ENCODE assay signal across 27 cellular contexts in genomic region chr20:59025086-59025485, GRCh38. TPM values are rescaled to one million over a fixed set of nuclear protein-coding genes. Genes with fewer than 3 reads are reported as not detected.
"Had no signal": no experiment of that assay in that cellular context is flagged by ENCODE, and none has a peak within 500 bp of the region (broad histone marks: within the 10 kb centered on the region; RNA-seq: fewer than 3 reads in every experiment).

No MANE protein-coding gene starts in this region.

- H3K27me3 Mint-ChIP-seq: activated B cell treated with CpG ODN at 0.5 μM for 24 hours; activated CD4-positive, alpha-beta memory T cell treated with anti-CD3 and anti-CD28 coated beads for 36 hours; activated CD4-positive, alpha-beta T cell treated with anti-CD3 and anti-CD28 coated beads, Interleukin-2, amount 10 ng/mL, durations not matched to agents 7 days and 5 days; activated naive CD8-positive, alpha-beta T cell treated with anti-CD3 and anti-CD28 coated beads for 36 hours; T-cell had no signal

- DNase-seq: activated B cell treated with CpG ODN at 0.5 μM for 24 hours; activated CD4-positive, alpha-beta memory T cell treated with anti-CD3 and anti-CD28 coated beads for 36 hours; activated CD4-positive, alpha-beta T cell treated with anti-CD3 and anti-CD28 coated beads for 1 hour; activated CD4-positive, alpha-beta T cell treated with anti-CD3 and anti-CD28 coated beads, Interleukin-2, amount 10 ng/mL, durations not matched to agents 7 days and 5 days; activated CD8-positive, alpha-beta memory T cell treated with anti-CD3 and anti-CD28 coated beads for 24 hours; activated naive CD8-positive, alpha-beta T cell treated with anti-CD3 and anti-CD28 coated beads for 36 hours; activated T-cell treated with anti-CD3 and anti-CD28 coated beads, Interleukin-2, amount 50 U/mL, for 72 hours; anterior cingulate cortex; caudate nucleus; Karpas-422; MM.1S; NCI-H1930; NCI-H2107; NCI-H2171 treated with DMSO at 0.1 percent for 48 hours; NCI-H226; NCI-H526; NCI-H774; NK-92 treated with Interleukin-12 subunit alpha and Interleukin-12 subunit beta, amount 100 ng/mL, for 24 hours; OCI-M1; RPMI8226; SIG-M5; T-cell; T-helper 2 cell; T1000 had no signal

- ATAC-seq: activated T-cell treated with anti-CD3 and anti-CD28 coated beads, Interleukin-2, amount 50 U/mL, for 72 hours; Panc1; T-cell had no signal

- FAIRE-seq: TTC549 had no signal

- H3K27ac Mint-ChIP-seq: activated B cell treated with CpG ODN at 0.5 μM for 24 hours; activated CD4-positive, alpha-beta memory T cell treated with anti-CD3 and anti-CD28 coated beads for 36 hours; activated T-cell treated with anti-CD3 and anti-CD28 coated beads, Interleukin-2, amount 50 U/mL, for 72 hours; T-cell had no signal

- H3K9me3 Mint-ChIP-seq: activated B cell treated with CpG ODN at 0.5 μM for 24 hours; activated CD4-positive, alpha-beta memory T cell treated with anti-CD3 and anti-CD28 coated beads for 36 hours; activated CD4-positive, alpha-beta T cell treated with anti-CD3 and anti-CD28 coated beads, Interleukin-2, amount 10 ng/mL, durations not matched to agents 7 days and 5 days; activated naive CD8-positive, alpha-beta T cell treated with anti-CD3 and anti-CD28 coated beads for 36 hours; activated T-cell treated with anti-CD3 and anti-CD28 coated beads, Interleukin-2, amount 50 U/mL, for 72 hours; T-cell had no signal

- H3K4me3 Mint-ChIP-seq: activated B cell treated with CpG ODN at 0.5 μM for 24 hours; activated CD4-positive, alpha-beta memory T cell treated with anti-CD3 and anti-CD28 coated beads for 36 hours; activated CD4-positive, alpha-beta T cell treated with anti-CD3 and anti-CD28 coated beads, Interleukin-2, amount 10 ng/mL, durations not matched to agents 7 days and 5 days; activated naive CD8-positive, alpha-beta T cell treated with anti-CD3 and anti-CD28 coated beads for 36 hours; activated T-cell treated with anti-CD3 and anti-CD28 coated beads, Interleukin-2, amount 50 U/mL, for 72 hours; T-cell had no signal

RNA-seq across cellular contexts. Expression of gene TUBB1, which starts 5.9 kb away (rescaled TPM):
- total RNA-seq: activated CD4-positive, alpha-beta memory T cell treated with anti-CD3 and anti-CD28 coated beads for 36 hours; activated CD4-positive, alpha-beta T cell treated with anti-CD3 and anti-CD28 coated beads, Interleukin-2, amount 10 ng/mL, durations not matched to agents 7 days and 5 days; activated naive CD8-positive, alpha-beta T cell treated with anti-CD3 and anti-CD28 coated beads for 36 hours; activated T-cell treated with anti-CD3 and anti-CD28 coated beads, Interleukin-2, amount 50 U/mL, for 72 hours; NCI-H460 had no signal
